In the genomic region with DNA sequence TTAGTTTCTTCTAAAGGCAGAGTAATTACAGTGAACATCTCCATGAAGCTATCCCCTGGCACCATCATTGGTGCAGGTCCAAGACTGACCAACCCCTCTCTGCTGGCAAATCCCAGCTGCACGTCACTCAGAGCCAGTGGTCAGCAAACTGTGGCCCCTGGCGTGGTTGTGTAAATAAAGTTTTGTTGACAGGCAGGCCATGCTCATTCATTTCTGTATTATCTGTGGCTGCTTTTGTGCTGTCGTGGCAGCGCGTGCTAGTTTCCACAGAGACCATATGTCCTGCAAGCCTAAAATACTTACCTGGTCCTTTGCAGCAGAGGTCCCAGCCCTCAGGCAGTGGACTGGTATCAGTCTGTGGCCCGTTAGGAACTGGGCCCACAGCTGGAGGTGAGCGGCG, we compare ENCODE assay signal across 25 cellular contexts.
"Had no signal": no experiment of that assay in that cellular context is flagged by ENCODE, and none has a peak within 500 bp of the region (broad histone marks: within the 10 kb centered on the region; RNA-seq: fewer than 3 reads in every experiment).

No MANE protein-coding gene starts in this region.

- H3K27me3 ChIP-seq: heart right ventricle, hepatocyte, sigmoid colon, spleen, suprapubic skin, tibial artery, vagina had no signal

- DNase-seq: heart right ventricle; islet precursor cell; left ventricle myocardium inferior; mesendoderm; midbrain; mucosa of descending colon; naive thymus-derived CD4-positive, alpha-beta T cell; occipital lobe; retina; right cardiac atrium; sigmoid colon; small intestine; spleen; stimulated activated CD4-positive, alpha-beta T cell treated with anti-CD3 and anti-CD28 coated beads, Interleukin-4, amount 100 ng/mL, for 24 hours; stimulated activated naive CD4-positive, alpha-beta T cell; tibial artery had no signal

- H3K9ac ChIP-seq: parathyroid adenoma had no signal

- H3K4me3 ChIP-seq: heart right ventricle, hepatocyte, left ventricle myocardium inferior, lung, mucosa of descending colon, prostate gland, sigmoid colon, spleen, suprapubic skin, thoracic aorta, tibial artery, vagina had no signal

- H3K27ac ChIP-seq: heart right ventricle, hepatocyte, left ventricle myocardium inferior, parathyroid adenoma, prostate gland, sigmoid colon, spleen, suprapubic skin, thoracic aorta, tibial artery, vagina had no signal

- H3K4me2 ChIP-seq: hepatocyte had no signal

- H2AFZ ChIP-seq: hepatocyte, parathyroid adenoma had no signal

- H3K4me1 ChIP-seq: heart right ventricle, left ventricle myocardium inferior, parathyroid adenoma, prostate gland, sigmoid colon, spleen, suprapubic skin, tibial artery, vagina had no signal

- H3K79me2 ChIP-seq: hepatocyte, parathyroid adenoma had no signal

- ATAC-seq: heart right ventricle; mucosa of descending colon; naive thymus-derived CD4-positive, alpha-beta T cell; natural killer cell treated with Interleukin-12 subunit alpha and Interleukin-12 subunit beta and Interleukin-15 and Interleukin-18, amount 100 ng/mL, for 72 hours; right cardiac atrium; stimulated activated effector memory CD8-positive, alpha-beta T cell treated with anti-CD3 and anti-CD28 coated beads, Interleukin-12 subunit alpha, Interleukin-12 subunit beta, amount 100 ng/mL, for 72 hours had no signal

- FAIRE-seq: small intestine had no signal

- H3K9me3 ChIP-seq: heart right ventricle, left ventricle myocardium inferior, mucosa of descending colon, prostate gland, sigmoid colon, suprapubic skin, thoracic aorta, tibial artery, vagina had no signal
